8 cellular contexts compared by ENCODE assay signal in genomic region chr19:57389194-57389729, GRCh38. TPM values are rescaled to one million over a fixed set of nuclear protein-coding genes. Genes with fewer than 3 reads are reported as not detected.
DNase-seq lines count a peak whose midpoint lies in the region; ATAC-seq and TF ChIP-seq lines count a peak whose summit lies in the region.

No MANE protein-coding gene starts in this region.

- peak overlapping the region; percentile 80 for H3K4me2 ChIP-seq in SK-N-SH

- peak overlapping the region; percentile 77 to 94; a peak in 3 of 4 replicates for H3K27ac ChIP-seq in SK-N-SH (ENCODE audit: low read depth in 2 of 2, low read length in 1 of 2)
- H3K27ac ChIP-seq in subcutaneous abdominal adipose tissue (ENCODE audit: low read depth, low read length): peak overlapping the region; percentile 92

- peaks cover 6 to 15% of the 10 kb centered on the region in 2 experiments for H3K36me3 ChIP-seq in SK-N-SH (replicated peaks in 1 of 2; ENCODE audit: control insufficient read depth in 1 of 2, insufficient read depth in 2 of 2, low read length in 1 of 2)
- H3K36me3 ChIP-seq in subcutaneous abdominal adipose tissue (ENCODE audit: control insufficient read depth in 5 of 5, insufficient read depth in 5 of 5, low read length in 5 of 5): peaks cover 0 to 12% (median 4%) of the 10 kb centered on the region in 5 donors

- peak overlapping the region; percentile 97 for H3K27ac Mint-ChIP-seq in activated CD8-positive, alpha-beta T cell treated with anti-CD3 and anti-CD28 coated beads for 36 hours

- H3K9me3 Mint-ChIP-seq in activated CD8-positive, alpha-beta T cell treated with anti-CD3 and anti-CD28 coated beads for 36 hours: peaks cover 17% of the 10 kb centered on the region

- peaks cover 38% of the 10 kb centered on the region for H3K4me1 Mint-ChIP-seq in activated CD8-positive, alpha-beta T cell treated with anti-CD3 and anti-CD28 coated beads for 36 hours (ENCODE audit: low read depth)

- TF ChIP-seq EP300 in SK-N-SH (IDR thresholded peaks at IDR 0.05; ENCODE audit: borderline replicate concordance in 1 of 2, low read depth in 1 of 2, low read length in 1 of 2): no peak

- H3K9me3 ChIP-seq in SK-N-SH (no peaks in the 10 kb centered on the region), iPS-18c (ENCODE audit: control insufficient read depth, insufficient read depth, low read length) (no peaks in the 10 kb centered on the region), subcutaneous abdominal adipose tissue (ENCODE audit: control insufficient read depth in 5 of 5, low read length in 5 of 5) (no peaks in the 10 kb centered on the region)

- H3K4me3 ChIP-seq in SK-N-SH (ENCODE audit: low read depth in 2 of 2, low read length in 1 of 2) (peak overlapping the region; percentile 96 to 97), iPS-18c (ENCODE audit: insufficient read depth, low read depth, low read length) (peak overlapping the region; percentile 16; the same call in 1 of the 2 replicates), subcutaneous abdominal adipose tissue (ENCODE audit: low read depth in 1 of 5, low read length in 5 of 5) (peak overlapping the region; percentile 73 to 95 (median 88))

- no peaks in the 10 kb centered on the region for H3K27me3 Mint-ChIP-seq in activated CD8-positive, alpha-beta T cell treated with anti-CD3 and anti-CD28 coated beads for 36 hours

- DNase-seq in SK-N-SH: no peak
- DNase-seq in activated CD8-positive, alpha-beta T cell treated with anti-CD3 and anti-CD28 coated beads for 36 hours: no peak
- no peak for DNase-seq in cerebellar cortex (ENCODE audit: low spot score)

- CTCF ChIA-PET in SK-N-SH (lab: Yijun Ruan, JAX): interaction anchor here (0.8 to 1.5 kb wide), 5 partner anchors 16 to 1131 kb away, joined by 3 to 8 read pairs (median 4); no protein-coding TSS in a partner anchor
- CTCF ChIA-PET in activated CD8-positive, alpha-beta T cell treated with anti-CD3 and anti-CD28 coated beads for 36 hours (lab: Charles Lee): interaction anchor here (1.5 to 1.6 kb wide), 2 partner anchors 18 to 284 kb away, joined by 3 to 4 read pairs; no protein-coding TSS in a partner anchor

- H3K36me3 Mint-ChIP-seq in activated CD8-positive, alpha-beta T cell treated with anti-CD3 and anti-CD28 coated beads for 36 hours (ENCODE audit: low read depth): peaks cover 40% of the 10 kb centered on the region

- H3K9ac ChIP-seq in SK-N-SH (peak overlapping the region; percentile 92), subcutaneous abdominal adipose tissue (ENCODE audit: low read length in 5 of 5) (peak overlapping the region; percentile 32 to 95 (median 73))

- intact Hi-C loops in activated CD8-positive, alpha-beta T cell treated with anti-CD3 and anti-CD28 coated beads for 36 hours (cut with micrococcal nuclease): no loop called here

- TF ChIP-seq RAD21 in SK-N-SH (IDR thresholded peaks at IDR 0.05; ENCODE audit: low read length): no peak

- TF ChIP-seq CTCF in SK-N-SH (IDR thresholded peaks at IDR 0.05): no peak
- no peak for TF ChIP-seq CTCF in activated CD8-positive, alpha-beta T cell treated with anti-CD3 and anti-CD28 coated beads for 36 hours (IDR thresholded peaks at IDR 0.05)

- H3K4me3 Mint-ChIP-seq in activated CD8-positive, alpha-beta T cell treated with anti-CD3 and anti-CD28 coated beads for 36 hours: peak overlapping the region; percentile 97

- H3K27me3 ChIP-seq in SK-N-SH (ENCODE audit: insufficient read depth) (no peaks in the 10 kb centered on the region), subcutaneous abdominal adipose tissue (ENCODE audit: control insufficient read depth in 5 of 5, insufficient read depth in 4 of 5, low read length in 5 of 5) (peaks cover 0 to 3% (median 0%) of the 10 kb centered on the region in 5 donors)

- peak overlapping the region; percentile 99 for H2AFZ ChIP-seq in SK-N-SH (ENCODE audit: low read depth)

- H3F3A ChIP-seq in SK-N-SH (replicated peaks; ENCODE audit: insufficient read depth): peaks cover 12% of the 10 kb centered on the region

- peaks cover 43% of the 10 kb centered on the region for H3K79me2 ChIP-seq in SK-N-SH (ENCODE audit: insufficient read depth)

- H4K20me1 ChIP-seq in SK-N-SH (ENCODE audit: insufficient read depth): no peaks in the 10 kb centered on the region

- ATAC-seq in SK-N-SH treated with all-trans-retinoic acid at 6 μM for 48 hours (no peak), GM21390 (IDR thresholded peaks at IDR 0.05; ENCODE audit: unreplicated experiment) (no peak), GM18517 (IDR thresholded peaks at IDR 0.05; ENCODE audit: unreplicated experiment) (no peak)
- no peak for ATAC-seq in activated CD8-positive, alpha-beta T cell treated with anti-CD3 and anti-CD28 coated beads for 36 hours

- no peaks in the 10 kb centered on the region for H3K9me2 ChIP-seq in SK-N-SH

- 66% methylated on average over 10 of the region's 11 CpGs for WGBS in SK-N-SH (ENCODE audit: low lambda C conversion rate)

- POLR2A ChIA-PET in SK-N-SH (lab: Yijun Ruan, JAX): interaction anchor here (0.9 to 1.0 kb wide), 2 partner anchors 26 to 149 kb away, joined by 3 to 5 read pairs; partner anchors contain the start of genes TRAPPC2B, ZNF547 and ZNF805
- POLR2A ChIA-PET in activated CD8-positive, alpha-beta T cell treated with anti-CD3 and anti-CD28 coated beads for 36 hours (lab: Charles Lee): interaction anchor here (1.0 to 1.4 kb wide), 2 partner anchors 12 to 98 kb away, joined by 3 read pairs; partner anchors contain the start of gene ZNF419

- H3K4me1 ChIP-seq in SK-N-SH (ENCODE audit: control insufficient read depth in 1 of 2, insufficient read depth in 2 of 2, low read depth in 1 of 2, low read length in 1 of 2) (peaks cover 0 to 5% of the 10 kb centered on the region in 2 experiments; a peak in 2 of 4 replicates), subcutaneous abdominal adipose tissue (ENCODE audit: control insufficient read depth in 5 of 5, insufficient read depth in 5 of 5, low read length in 5 of 5) (peaks cover 6 to 22% (median 19%) of the 10 kb centered on the region in 5 donors)

TF ChIP-seq in SK-N-SH, 30 proteins besides CTCF, POLR2A, EP300 and RAD21:
- TF ChIP-seq FOXM1 (IDR thresholded peaks at IDR 0.05; ENCODE audit: low read depth): no peak
- no peak for TF ChIP-seq FOSL2 (IDR thresholded peaks at IDR 0.05; ENCODE audit: borderline replicate concordance, low read depth)
- TF ChIP-seq YY1 (IDR thresholded peaks at IDR 0.05; ENCODE audit: low read depth): no peak
- TF ChIP-seq POLR2AphosphoS5 (IDR thresholded peaks at IDR 0.05; ENCODE audit: low read depth, low read length): peak; percentile 37; the same call in 1 of the 2 replicates
- no peak for TF ChIP-seq MXI1 (IDR thresholded peaks at IDR 0.05; ENCODE audit: low read depth, low read length)
- no peak for TF ChIP-seq RCOR1 (IDR thresholded peaks at IDR 0.05; ENCODE audit: low read length)

TF ChIP-seq in SK-N-SH treated with all-trans-retinoic acid at 6 μM for 48 hours, 23 proteins besides CTCF, POLR2A, EP300 and RAD21:
- TF ChIP-seq ZFP30 (CRISPR knock-in tag; IDR thresholded peaks at IDR 0.05) (no peak), TOX (CRISPR knock-in tag; IDR thresholded peaks at IDR 0.05; ENCODE audit: borderline replicate concordance) (no peak), BACH2 (CRISPR knock-in tag; IDR thresholded peaks at IDR 0.05; ENCODE audit: borderline replicate concordance) (no peak), CREB5 (CRISPR knock-in tag; IDR thresholded peaks at IDR 0.05; ENCODE audit: low read depth) (no peak), ESRRG (CRISPR knock-in tag; IDR thresholded peaks at IDR 0.05) (no peak)

RNA-seq across cellular contexts. Expression of gene ZNF548, which starts 0.4 kb away (rescaled TPM):
- 6.8 and 7.7 TPM in 2 replicates for polyA plus RNA-seq in SK-N-SH (2012; rRNA removed)
- 5.3 and 5.9 TPM in 2 replicates for polyA plus RNA-seq in SK-N-SH (2012; cell fraction: cytosol; rRNA removed)
- 13.9 and 17.0 TPM in 2 replicates for polyA plus RNA-seq in SK-N-SH (2012; cell fraction: nucleus; rRNA removed)
- total RNA-seq in activated CD8-positive, alpha-beta T cell treated with anti-CD3 and anti-CD28 coated beads for 36 hours: 10 to 100 TPM; 23.9 to 24.6 TPM

RNA-seq across cellular contexts. Expression of gene ZNF17, which starts 21.7 kb away (rescaled TPM):
- 3.9 and 5.0 TPM in 2 replicates for polyA plus RNA-seq in SK-N-SH (2012; rRNA removed)
- polyA plus RNA-seq in SK-N-SH (2012; cell fraction: cytosol; rRNA removed): 3.5 and 4.4 TPM in 2 replicates
- 6.1 and 8.6 TPM in 2 replicates for polyA plus RNA-seq in SK-N-SH (2012; cell fraction: nucleus; rRNA removed)
- total RNA-seq in activated CD8-positive, alpha-beta T cell treated with anti-CD3 and anti-CD28 coated beads for 36 hours: 1 to 10 TPM; 5.7 to 8.8 TPM

RNA-seq across cellular contexts. Expression of gene TRAPPC2B, which starts 25.9 kb away (rescaled TPM):
- 21.0 and 22.2 TPM in 2 replicates for polyA plus RNA-seq in SK-N-SH (2012; rRNA removed)
- polyA plus RNA-seq in SK-N-SH (2012; cell fraction: cytosol; rRNA removed): 21.3 and 22.0 TPM in 2 replicates
- 10.2 and 10.9 TPM in 2 replicates for polyA plus RNA-seq in SK-N-SH (2012; cell fraction: nucleus; rRNA removed)
- total RNA-seq in activated CD8-positive, alpha-beta T cell treated with anti-CD3 and anti-CD28 coated beads for 36 hours: 1 to 10 TPM; 6.0 to 7.4 TPM

RNA-seq across cellular contexts. Expression of gene ZNF547, which starts 25.9 kb away (rescaled TPM):
- 1.5 and 1.7 TPM in 2 replicates for polyA plus RNA-seq in SK-N-SH (2012; rRNA removed)
- polyA plus RNA-seq in SK-N-SH (2012; cell fraction: cytosol; rRNA removed): 0.94 and 1.0 TPM in 2 replicates
- polyA plus RNA-seq in SK-N-SH (2012; cell fraction: nucleus; rRNA removed): 6.8 and 7.1 TPM in 2 replicates
- 1 to 10 TPM; 1.3 to 1.5 TPM for total RNA-seq in activated CD8-positive, alpha-beta T cell treated with anti-CD3 and anti-CD28 coated beads for 36 hours

RNA-seq across cellular contexts. Expression of gene ZNF304, which starts 38.2 kb away (rescaled TPM):
- 2.5 and 3.7 TPM in 2 replicates for polyA plus RNA-seq in SK-N-SH (2012; rRNA removed)
- 2.2 and 2.6 TPM in 2 replicates for polyA plus RNA-seq in SK-N-SH (2012; cell fraction: cytosol; rRNA removed)
- 2.6 and 5.6 TPM in 2 replicates for polyA plus RNA-seq in SK-N-SH (2012; cell fraction: nucleus; rRNA removed)
- total RNA-seq in activated CD8-positive, alpha-beta T cell treated with anti-CD3 and anti-CD28 coated beads for 36 hours: 1 to 10 TPM; 6.6 to 6.7 TPM

Comparison
In these comparisons a context has a peak if more than half of its experiments do, and no peak if none do; other contexts are left out.
1. H3K4me3 ChIP-seq: peak in every context shown above with its lines; median percentile 96 in SK-N-SH; 88 in subcutaneous abdominal adipose tissue; 16 in iPS-18c.